8 cellular contexts compared by ENCODE assay signal in genomic region chr19:5131031-5131865, GRCh38.
DNase-seq lines count a peak whose midpoint lies in the region; ATAC-seq, FAIRE-seq and TF ChIP-seq lines count a peak whose summit lies in the region.

No MANE protein-coding gene starts in this region.

- peaks cover 20% of the 10 kb centered on the region for H3K4me1 ChIP-seq in astrocyte (ENCODE audit: insufficient read depth, low read length)

- no peaks in the 10 kb centered on the region for H3K9me3 Mint-ChIP-seq in astrocyte (ENCODE audit: unreplicated experiment)

- no peaks in the 10 kb centered on the region for H3K36me3 ChIP-seq in astrocyte (ENCODE audit: insufficient read depth, low read length)

- H2AFZ ChIP-seq in astrocyte (ENCODE audit: low read depth, low read length) = no peak overlapping the region

- TF ChIP-seq CTCF in 22Rv1 (IDR thresholded peaks at IDR 0.05) = no peak
- no peak for TF ChIP-seq CTCF in astrocyte (IDR thresholded peaks at IDR 0.05; ENCODE audit: insufficient read depth, low read depth, low read length)

- ATAC-seq in GM19025 (IDR thresholded peaks at IDR 0.05; ENCODE audit: low read depth, unreplicated experiment) = peak; percentile 20
- ATAC-seq in HG03196 (IDR thresholded peaks at IDR 0.05; ENCODE audit: unreplicated experiment) = peak; percentile 36

- peaks cover 12% of the 10 kb centered on the region for H3K36me3 Mint-ChIP-seq in astrocyte (ENCODE audit: low read depth, unreplicated experiment)

- no peak for FAIRE-seq in astrocyte (lab: Jason Lieb, UNC)

- no peak overlapping the region for H3K4me3 Mint-ChIP-seq in astrocyte (ENCODE audit: unreplicated experiment)

- H3K4me1 Mint-ChIP-seq in astrocyte (ENCODE audit: low read depth, unreplicated experiment) = peaks cover 7% of the 10 kb centered on the region

- H3K4me2 ChIP-seq in astrocyte (ENCODE audit: low read length) = no peak overlapping the region

- peak overlapping the region; percentile 51 for H3K27ac ChIP-seq in 22Rv1
- H3K27ac ChIP-seq in astrocyte (ENCODE audit: low read depth, low read length) = no peak overlapping the region

- peaks cover 10% of the 10 kb centered on the region for H4K20me1 ChIP-seq in astrocyte (ENCODE audit: insufficient read depth, low read length)

- H3K79me2 ChIP-seq in astrocyte (ENCODE audit: insufficient read depth, low read length) = no peaks in the 10 kb centered on the region

- H3K9ac ChIP-seq in astrocyte (ENCODE audit: low read length) = no peak overlapping the region

- no peak overlapping the region for H3K4me3 ChIP-seq in astrocyte (ENCODE audit: insufficient read depth, low read depth, low read length)

- no peaks in the 10 kb centered on the region for H3K9me3 ChIP-seq in astrocyte (ENCODE audit: insufficient read depth, low read depth, low read length)

- DNase-seq in astrocyte (ENCODE audit: low read depth) (no peak), SW 1271 (lab: John Stamatoyannopoulos, UW) (no peak), mesenteric fat pad (ENCODE audit: low spot score) (no peak), glomerular visceral epithelial cell (ENCODE audit: extremely low spot score) (no peak), SHP77 (lab: John Stamatoyannopoulos, UW) (no peak)

- H3K27ac Mint-ChIP-seq in astrocyte (ENCODE audit: unreplicated experiment) = peak overlapping the region; percentile 75

- no peaks in the 10 kb centered on the region for H3K27me3 ChIP-seq in astrocyte (ENCODE audit: insufficient read depth, low read length)

- H3K27me3 Mint-ChIP-seq in astrocyte (ENCODE audit: low read depth, unreplicated experiment) = no peaks in the 10 kb centered on the region
